In the genomic region with DNA sequence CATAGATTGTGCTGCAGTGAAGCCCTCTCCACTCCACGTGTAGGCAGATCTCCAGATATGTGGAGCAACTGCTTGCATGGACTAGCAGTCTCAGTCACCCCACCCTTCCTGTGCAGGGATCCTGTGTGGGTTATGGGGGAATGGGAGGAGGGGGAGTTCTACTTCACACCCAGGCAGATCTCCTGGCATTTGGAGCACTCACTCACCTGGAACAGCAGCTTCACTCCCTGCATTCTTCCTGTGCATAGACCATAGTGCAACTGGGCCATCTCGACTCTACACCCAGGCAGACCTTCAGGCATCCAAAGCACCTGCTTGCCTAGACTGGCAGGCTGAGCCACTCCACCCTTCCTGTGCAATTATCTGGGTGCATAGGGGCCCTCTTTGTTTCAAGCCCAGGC, we compare ENCODE assay signal across 1 cellular context.
TF ChIP-seq lines count a peak whose summit lies in the region.

No MANE protein-coding gene starts in this region.

TF ChIP-seq in H1, 55 proteins besides CTCF, POLR2A, EP300 and RAD21 (continued from another document):
- TF ChIP-seq ZNF274 (IDR thresholded peaks at IDR 0.05; ENCODE audit: borderline replicate concordance, extremely low read depth, low read length) = no peak
- no peak for TF ChIP-seq TAF7 (optimal IDR thresholded peaks at IDR 0.05; ENCODE audit: borderline replicate concordance, low read depth, low read length)
- TF ChIP-seq TBP (IDR thresholded peaks at IDR 0.05; ENCODE audit: low read depth, low read length) = no peak
- TF ChIP-seq EGR1 (IDR thresholded peaks at IDR 0.05; ENCODE audit: borderline replicate concordance, low read depth, low read length) = no peak
- TF ChIP-seq SP2 (IDR thresholded peaks at IDR 0.05; ENCODE audit: low read length) = no peak
- TF ChIP-seq SP4 (IDR thresholded peaks at IDR 0.05; ENCODE audit: low read length) = no peak
- no peak for TF ChIP-seq PHF8 (conservative IDR thresholded peaks at IDR 0.05; ENCODE audit: low read depth, low read length)
- TF ChIP-seq SAP30 (IDR thresholded peaks at IDR 0.05; ENCODE audit: insufficient read depth, insufficient replicate concordance, low read length) = no peak
- no peak for TF ChIP-seq GTF2F1 (IDR thresholded peaks at IDR 0.05; ENCODE audit: borderline replicate concordance, low read depth, low read length)
- no peak for TF ChIP-seq CHD1 (IDR thresholded peaks at IDR 0.05; ENCODE audit: low read depth, low read length)
- no peak for TF ChIP-seq CREB1 (IDR thresholded peaks at IDR 0.05)
- no peak for TF ChIP-seq ASH2L (IDR thresholded peaks at IDR 0.05; ENCODE audit: low read length)
- TF ChIP-seq, protein P1, sequence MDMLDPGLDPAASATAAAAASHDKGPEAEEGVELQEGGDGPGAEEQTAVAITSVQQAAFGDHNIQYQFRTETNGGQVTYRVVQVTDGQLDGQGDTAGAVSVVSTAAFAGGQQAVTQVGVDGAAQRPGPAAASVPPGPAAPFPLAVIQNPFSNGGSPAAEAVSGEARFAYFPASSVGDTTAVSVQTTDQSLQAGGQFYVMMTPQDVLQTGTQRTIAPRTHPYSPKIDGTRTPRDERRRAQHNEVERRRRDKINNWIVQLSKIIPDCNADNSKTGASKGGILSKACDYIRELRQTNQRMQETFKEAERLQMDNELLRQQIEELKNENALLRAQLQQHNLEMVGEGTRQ (IDR thresholded peaks at IDR 0.05; ENCODE audit: low read length) = no peak
- no peak for TF ChIP-seq KDM4A (IDR thresholded peaks at IDR 0.05; ENCODE audit: low read depth, low read length, severe bottlenecking)
- no peak for TF ChIP-seq YY1 (IDR thresholded peaks at IDR 0.05; ENCODE audit: low read depth, low read length)
- TF ChIP-seq, protein P2, sequence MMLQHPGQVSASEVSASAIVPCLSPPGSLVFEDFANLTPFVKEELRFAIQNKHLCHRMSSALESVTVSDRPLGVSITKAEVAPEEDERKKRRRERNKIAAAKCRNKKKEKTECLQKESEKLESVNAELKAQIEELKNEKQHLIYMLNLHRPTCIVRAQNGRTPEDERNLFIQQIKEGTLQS (IDR thresholded peaks at IDR 0.05; ENCODE audit: insufficient read depth, low read depth, low read length) = no peak
TF ChIP-seq in H1: peak in this region for 0.
